In genomic region chr3:19967812-19968211, GRCh38 we compare ENCODE assay signal across 1 cellular context.
TF ChIP-seq lines count a peak whose summit lies in the region.

No MANE protein-coding gene starts in this region.

TF ChIP-seq in GM23338, 12 proteins besides CTCF, POLR2A, EP300 and RAD21 (continued from another document):
- TF ChIP-seq ZNF462 (CRISPR knock-in tag; IDR thresholded peaks at IDR 0.05) = no peak
- TF ChIP-seq ETS1 (IDR thresholded peaks at IDR 0.05) = no peak
- no peak for TF ChIP-seq EZH2 (IDR thresholded peaks at IDR 0.05; ENCODE audit: low read depth, unreplicated experiment)
- no peak for TF ChIP-seq POLR2AphosphoS5 (IDR thresholded peaks at IDR 0.05; ENCODE audit: low read depth)
- no peak for TF ChIP-seq CREB1 (CRISPR knock-in tag; IDR thresholded peaks at IDR 0.05; ENCODE audit: low read depth)
- no peak for TF ChIP-seq EZH2phosphoT487 (IDR thresholded peaks at IDR 0.05; ENCODE audit: unreplicated experiment)
- no peak for TF ChIP-seq JUNB (IDR thresholded peaks at IDR 0.05; ENCODE audit: unreplicated experiment)
- no peak for TF ChIP-seq REST (IDR thresholded peaks at IDR 0.05; ENCODE audit: unreplicated experiment)
- no peak for TF ChIP-seq ZNF331 (CRISPR knock-in tag; IDR thresholded peaks at IDR 0.05; ENCODE audit: low read depth)
